In the genomic region with DNA sequence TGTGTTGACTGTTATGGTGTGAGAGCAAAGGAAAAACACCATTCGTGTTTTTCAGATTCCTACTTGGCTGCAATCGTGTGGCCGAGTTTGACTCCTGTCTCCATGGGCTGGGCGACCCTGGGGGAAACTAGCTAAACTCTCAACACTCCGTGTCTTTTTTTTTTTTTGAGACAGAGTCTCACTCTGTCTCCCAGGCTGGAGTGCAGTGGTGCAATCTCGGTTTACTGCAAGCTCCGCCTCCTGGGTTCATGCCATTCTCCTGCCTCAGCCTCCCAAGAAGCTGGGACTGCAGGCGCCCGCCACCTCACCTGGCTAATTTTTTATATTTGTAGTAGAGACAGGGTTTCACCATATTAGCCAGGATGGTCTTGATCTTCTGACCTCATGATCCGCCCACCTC, we compare ENCODE assay signal across 9 cellular contexts. TPM values are rescaled to one million over a fixed set of nuclear protein-coding genes. Genes with fewer than 3 reads are reported as not detected.
"Had no signal": no experiment of that assay in that cellular context is flagged by ENCODE, and none has a peak within 500 bp of the region (broad histone marks: within the 10 kb centered on the region; RNA-seq: fewer than 3 reads in every experiment).

No MANE protein-coding gene starts in this region.

RNA-seq across cellular contexts. Expression of a gene that starts 47.9 kb away (rescaled TPM):
- polyA plus RNA-seq: naive thymus-derived CD4-positive, alpha-beta T cell; naive thymus-derived CD8-positive, alpha-beta T cell; neural cell; ovary; psoas muscle; right cardiac atrium; sigmoid colon; small intestine; smooth muscle cell had no signal
